Comparison of ENCODE assay signal across 8 cellular contexts in genomic region chr16:31179153-31179746, GRCh38. TPM values are rescaled to one million over a fixed set of nuclear protein-coding genes. Genes with fewer than 3 reads are reported as not detected.
DNase-seq lines count a peak whose midpoint lies in the region; ATAC-seq and TF ChIP-seq lines count a peak whose summit lies in the region.

No MANE protein-coding gene starts in this region.

- H4K20me1 ChIP-seq in Loucy (ENCODE audit: insufficient read depth, low read length, poor library complexity, severe bottlenecking), result peaks cover 47% of the 10 kb centered on the region

- H3K27me3 Mint-ChIP-seq in activated CD8-positive, alpha-beta memory T cell treated with anti-CD3 and anti-CD28 coated beads, Interleukin-2, amount 10 ng/mL, durations not matched to agents 7 days and 5 days, result peaks cover 5% of the 10 kb centered on the region
- H3K27me3 Mint-ChIP-seq in effector memory CD8-positive, alpha-beta T cell, result no peaks in the 10 kb centered on the region
- H3K27me3 Mint-ChIP-seq in nephron progenitor cell (ENCODE audit: low read depth, poor library complexity), result no peaks in the 10 kb centered on the region

- H3K4me2 ChIP-seq in Loucy (ENCODE audit: low read depth, low read length, poor library complexity, severe bottlenecking), result peak overlapping the region; percentile 75

- peak overlapping the region; percentile 91 for H3K4me3 Mint-ChIP-seq in activated CD8-positive, alpha-beta memory T cell treated with anti-CD3 and anti-CD28 coated beads, Interleukin-2, amount 10 ng/mL, durations not matched to agents 7 days and 5 days
- H3K4me3 Mint-ChIP-seq in effector memory CD8-positive, alpha-beta T cell, result peak overlapping the region; percentile 99
- peak overlapping the region; percentile 99 for H3K4me3 Mint-ChIP-seq in nephron progenitor cell

- no peaks in the 10 kb centered on the region for H3K9me3 ChIP-seq in Loucy (ENCODE audit: insufficient read depth, low read depth, low read length)

- H3F3A ChIP-seq in Loucy (ENCODE audit: low read depth), result no peaks in the 10 kb centered on the region; the same call in 1 of the 2 replicates

- H3K79me2 ChIP-seq in Loucy (ENCODE audit: insufficient read depth, low read length), result peaks cover 56% of the 10 kb centered on the region

- peaks cover 36% of the 10 kb centered on the region for H3K36me3 Mint-ChIP-seq in activated CD8-positive, alpha-beta memory T cell treated with anti-CD3 and anti-CD28 coated beads, Interleukin-2, amount 10 ng/mL, durations not matched to agents 7 days and 5 days
- peaks cover 60% of the 10 kb centered on the region for H3K36me3 Mint-ChIP-seq in effector memory CD8-positive, alpha-beta T cell (ENCODE audit: insufficient read depth)
- peaks cover 31% of the 10 kb centered on the region for H3K36me3 Mint-ChIP-seq in nephron progenitor cell (ENCODE audit: low read depth)

- no peak for DNase-seq in activated CD8-positive, alpha-beta memory T cell treated with anti-CD3 and anti-CD28 coated beads, Interleukin-2, amount 10 ng/mL, durations not matched to agents 7 days and 5 days
- no peak for DNase-seq in activated CD8-positive, alpha-beta memory T cell treated with anti-CD3 and anti-CD28 coated beads for 24 hours
- no peak for DNase-seq in effector memory CD8-positive, alpha-beta T cell
- no peak for DNase-seq in nephron progenitor cell
- no peak for DNase-seq in AG08396 (ENCODE audit: low spot score)

- H3K9me3 Mint-ChIP-seq in activated CD8-positive, alpha-beta memory T cell treated with anti-CD3 and anti-CD28 coated beads, Interleukin-2, amount 10 ng/mL, durations not matched to agents 7 days and 5 days (ENCODE audit: low read depth), result no peaks in the 10 kb centered on the region
- H3K9me3 Mint-ChIP-seq in effector memory CD8-positive, alpha-beta T cell, result no peaks in the 10 kb centered on the region
- H3K9me3 Mint-ChIP-seq in nephron progenitor cell, result no peaks in the 10 kb centered on the region

- H3K27ac Mint-ChIP-seq in activated CD8-positive, alpha-beta memory T cell treated with anti-CD3 and anti-CD28 coated beads, Interleukin-2, amount 10 ng/mL, durations not matched to agents 7 days and 5 days, result peak overlapping the region; percentile 96
- H3K27ac Mint-ChIP-seq in effector memory CD8-positive, alpha-beta T cell, result peak overlapping the region; percentile 99 to 100
- peak overlapping the region; percentile 96 for H3K27ac Mint-ChIP-seq in nephron progenitor cell

- no peak for TF ChIP-seq CTCF in Loucy (conservative IDR thresholded peaks at IDR 0.05; ENCODE audit: low read length)
- TF ChIP-seq CTCF in nephron progenitor cell (IDR thresholded peaks at IDR 0.05), result no peak

- H3K9me2 ChIP-seq in Loucy (replicated peaks; ENCODE audit: low read depth, low read length), result no peaks in the 10 kb centered on the region

- peak overlapping the region; percentile 98 for H3K9ac ChIP-seq in Loucy (ENCODE audit: low read depth, low read length, poor library complexity, severe bottlenecking)

- peaks cover 35% of the 10 kb centered on the region for H3K4me1 ChIP-seq in Loucy (ENCODE audit: insufficient read depth, low read length, poor library complexity, severe bottlenecking)

- peaks cover 51% of the 10 kb centered on the region for H3K4me1 Mint-ChIP-seq in activated CD8-positive, alpha-beta memory T cell treated with anti-CD3 and anti-CD28 coated beads, Interleukin-2, amount 10 ng/mL, durations not matched to agents 7 days and 5 days
- peaks cover 49 to 51% of the 10 kb centered on the region in 2 donors for H3K4me1 Mint-ChIP-seq in effector memory CD8-positive, alpha-beta T cell (ENCODE audit: low read depth in 2 of 2)
- H3K4me1 Mint-ChIP-seq in nephron progenitor cell, result peaks cover 51% of the 10 kb centered on the region

- CTCF ChIA-PET in activated CD8-positive, alpha-beta memory T cell treated with anti-CD3 and anti-CD28 coated beads, Interleukin-2, amount 10 ng/mL, durations not matched to agents 7 days and 5 days (lab: Charles Lee), result interaction anchor here (0.7 to 2.1 kb wide), 4 partner anchors 22 to 281 kb away, joined by 3 to 8 read pairs (median 6); no protein-coding TSS in a partner anchor

- H2AFZ ChIP-seq in Loucy (ENCODE audit: low read length), result peak overlapping the region; percentile 86

- peaks cover 30% of the 10 kb centered on the region for H3K36me3 ChIP-seq in Loucy (ENCODE audit: insufficient read depth, low read length)

- H3K4me3 ChIP-seq in Loucy (ENCODE audit: low read length, poor library complexity, severe bottlenecking), result peak overlapping the region; percentile 98

- H3K27me3 ChIP-seq in Loucy (ENCODE audit: insufficient read depth, low read length, poor library complexity, severe bottlenecking), result peaks cover 14% of the 10 kb centered on the region

- ATAC-seq in activated CD8-positive, alpha-beta memory T cell treated with anti-CD3 and anti-CD28 coated beads, Interleukin-2, amount 10 ng/mL, durations not matched to agents 7 days and 5 days, result no peak
- no peak for ATAC-seq in effector memory CD8-positive, alpha-beta T cell (replicated peaks)
- ATAC-seq in HG03432 (IDR thresholded peaks at IDR 0.05; ENCODE audit: unreplicated experiment) (no peak), HG03521 (IDR thresholded peaks at IDR 0.05; ENCODE audit: unreplicated experiment) (no peak)

RNA-seq across cellular contexts. Expression of gene FUS, which starts 0.7 kb away (rescaled TPM):
- 100 to 1,000 TPM; 514 to 619 TPM for total RNA-seq in activated CD8-positive, alpha-beta memory T cell treated with anti-CD3 and anti-CD28 coated beads, Interleukin-2, amount 10 ng/mL, durations not matched to agents 7 days and 5 days

RNA-seq across cellular contexts. Expression of gene PYCARD, which starts 23.3 kb away (rescaled TPM):
- total RNA-seq in activated CD8-positive, alpha-beta memory T cell treated with anti-CD3 and anti-CD28 coated beads, Interleukin-2, amount 10 ng/mL, durations not matched to agents 7 days and 5 days, result 10 to 100 TPM; 55.4 to 99.1 TPM

RNA-seq across cellular contexts. Expression of gene PRSS36, which starts 29.4 kb away (rescaled TPM):
- total RNA-seq in activated CD8-positive, alpha-beta memory T cell treated with anti-CD3 and anti-CD28 coated beads, Interleukin-2, amount 10 ng/mL, durations not matched to agents 7 days and 5 days, result under 1 TPM; 0.59 to 0.96 TPM

RNA-seq across cellular contexts. Expression of gene TRIM72, which starts 34.7 kb away (rescaled TPM):
- total RNA-seq in activated CD8-positive, alpha-beta memory T cell treated with anti-CD3 and anti-CD28 coated beads, Interleukin-2, amount 10 ng/mL, durations not matched to agents 7 days and 5 days, result not detected

RNA-seq across cellular contexts. Expression of gene PYDC1, which starts 37.7 kb away (rescaled TPM):
- total RNA-seq in activated CD8-positive, alpha-beta memory T cell treated with anti-CD3 and anti-CD28 coated beads, Interleukin-2, amount 10 ng/mL, durations not matched to agents 7 days and 5 days, result not detected
